In the genomic region with DNA sequence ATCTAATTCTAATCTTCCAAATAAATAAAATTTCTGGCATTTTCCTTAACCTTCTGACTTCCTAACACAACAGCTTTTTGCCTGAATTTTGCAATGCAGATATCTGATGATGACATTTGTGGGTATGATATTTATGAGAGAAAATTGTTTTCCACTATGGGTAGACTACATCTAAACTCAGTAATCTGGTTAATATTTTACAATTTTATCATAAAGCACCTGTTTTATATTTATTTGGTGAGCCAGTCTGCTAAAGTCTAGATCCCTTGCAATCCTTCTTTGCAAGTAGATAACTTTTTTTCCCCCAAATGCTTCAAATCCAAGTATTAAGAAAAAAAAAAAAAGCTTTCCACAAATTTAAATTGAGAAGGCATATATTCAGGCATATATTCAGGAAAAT, we compare ENCODE assay signal across 18 cellular contexts.
A peak's percentile ranks its signal among the peaks of the same experiment; 100 is the strongest.
DNase-seq lines count a peak whose midpoint lies in the region; ATAC-seq, FAIRE-seq and TF ChIP-seq lines count a peak whose summit lies in the region.
"Had no signal": no experiment of that assay in that cellular context is flagged by ENCODE, and none has a peak within 500 bp of the region (broad histone marks: within the 10 kb centered on the region; RNA-seq: fewer than 3 reads in every experiment).

No MANE protein-coding gene starts in this region.

- POLR2A ChIA-PET in H1 (lab: Charles Lee; ENCODE audit: partially characterized antibody): no interaction called here

- no peak for FAIRE-seq in H1 (lab: Jason Lieb, UNC)
- no peak for FAIRE-seq in pancreas (lab: Jason Lieb, UNC)
- FAIRE-seq: A549, GM12892, GM18507 had no signal

- no peak overlapping the region for H3K9ac ChIP-seq in H1 (replicated peaks in 1 of 4; ENCODE audit: extremely low read depth in 1 of 4, low read depth in 3 of 4, low read length in 3 of 4)

- H3K4me1 ChIP-seq in H1 (replicated peaks in 1 of 4; ENCODE audit: control insufficient read depth in 3 of 4, insufficient read depth in 4 of 4, low read length in 3 of 4): no peaks in the 10 kb centered on the region
- peaks cover 0 to 8% (median 5%) of the 10 kb centered on the region in 3 donors for H3K4me1 ChIP-seq in pancreas
- H3K4me1 ChIP-seq: A549 had no signal

- H3K18ac ChIP-seq in H1 (ENCODE audit: extremely low read depth, low read length): no peak overlapping the region; the same call in 1 of the 2 replicates

- no peak for TF ChIP-seq CTCF in H1 (IDR thresholded peaks at IDR 0.05; ENCODE audit: control extremely low read depth in 1 of 3, insufficient read depth in 1 of 3, low read depth in 1 of 3, low read length in 3 of 3)
- TF ChIP-seq CTCF in pancreas (IDR thresholded peaks at IDR 0.05): no peak

- no peak overlapping the region for H3K56ac ChIP-seq in H1 (replicated peaks; ENCODE audit: insufficient read length, low read depth, low read length)

- no peak overlapping the region for H2AFZ ChIP-seq in H1 (ENCODE audit: low read length)

- no peak for TF ChIP-seq RAD21 in H1 (IDR thresholded peaks at IDR 0.05 in 1 of 2, conservative IDR thresholded peaks at IDR 0.05 in 1 of 2; ENCODE audit: low read depth in 2 of 2, low read length in 2 of 2)

- H2BK12ac ChIP-seq in H1 (ENCODE audit: low read depth, low read length): no peak overlapping the region

- intact Hi-C loops in pancreas (cut with DNase I): no loop called here

- no peak overlapping the region for H3K4me3 ChIP-seq in H1 (ENCODE audit: extremely low read depth in 1 of 4, insufficient read depth in 2 of 4, low read depth in 3 of 4, low read length in 4 of 4)
- no peak overlapping the region for H3K4me3 ChIP-seq in pancreas
- H3K4me3 ChIP-seq: A549, HAP-1 had no signal

- no peak overlapping the region for H4K91ac ChIP-seq in H1 (replicated peaks; ENCODE audit: insufficient read length, low read length)

- H3K27ac ChIP-seq in H1 (ENCODE audit: low read depth, low read length) (no peak overlapping the region), pancreas (no peak overlapping the region)
- H3K27ac ChIP-seq: 22Rv1, A549 had no signal

- H3K27me3 ChIP-seq in H1 (replicated peaks in 1 of 4; ENCODE audit: control insufficient read depth in 3 of 4, extremely low read depth in 1 of 4, insufficient read depth in 3 of 4, low read length in 3 of 4): no peaks in the 10 kb centered on the region
- H3K27me3 ChIP-seq in pancreas: no peaks in the 10 kb centered on the region

- H4K8ac ChIP-seq in H1 (ENCODE audit: extremely low read depth, insufficient read depth, low read length): no peak overlapping the region

- H3K4ac ChIP-seq in H1 (replicated peaks; ENCODE audit: insufficient read length, low read depth, low read length): no peak overlapping the region

- peak overlapping the region; percentile 82 for H4K5ac ChIP-seq in H1 (ENCODE audit: insufficient read length, low read depth, low read length)

- peak overlapping the region; percentile 21 for H3K27ac Mint-ChIP-seq in activated T-cell treated with anti-CD3 and anti-CD28 coated beads, Interleukin-2, amount 50 U/mL, for 72 hours
- H3K27ac Mint-ChIP-seq: CD14-positive monocyte had no signal

- no peak overlapping the region for H3K23ac ChIP-seq in H1 (ENCODE audit: insufficient read length)

- no peak overlapping the region for H2BK20ac ChIP-seq in H1 (ENCODE audit: low read length)

- H3K23me2 ChIP-seq in H1 (ENCODE audit: low read depth, low read length): no peaks in the 10 kb centered on the region

- H3K4me1 Mint-ChIP-seq in activated T-cell treated with anti-CD3 and anti-CD28 coated beads, Interleukin-2, amount 50 U/mL, for 72 hours (ENCODE audit: low read depth): no peaks in the 10 kb centered on the region
- H3K4me1 Mint-ChIP-seq: CD14-positive monocyte; CD4-positive, alpha-beta memory T cell had no signal

- H4K20me1 ChIP-seq in H1 (replicated peaks in 1 of 2; ENCODE audit: control insufficient read depth in 1 of 2, insufficient read depth in 2 of 2, low read length in 2 of 2): no peaks in the 10 kb centered on the region

- H3K27me3 Mint-ChIP-seq in activated T-cell treated with anti-CD3 and anti-CD28 coated beads, Interleukin-2, amount 50 U/mL, for 72 hours (ENCODE audit: low read depth): peaks cover 12% of the 10 kb centered on the region

- H2AK5ac ChIP-seq in H1 (ENCODE audit: low read depth, low read length): no peak overlapping the region

- no peak overlapping the region for H2BK5ac ChIP-seq in H1 (ENCODE audit: low read depth, low read length)

- no peaks in the 10 kb centered on the region for H3K36me3 ChIP-seq in H1 (ENCODE audit: control insufficient read depth in 2 of 4, insufficient read depth in 4 of 4, low read length in 3 of 4)
- H3K36me3 ChIP-seq in pancreas: no peaks in the 10 kb centered on the region

- DNase-seq in activated T-cell treated with anti-CD3 and anti-CD28 coated beads, Interleukin-2, amount 50 U/mL, for 72 hours: no peak
- no peak for DNase-seq in activated T-cell treated with anti-CD3 and anti-CD28 coated beads, Interleukin-2, amount 50 U/mL, for 48 hours
- no peak for DNase-seq in H1 (ENCODE audit: low read depth in 1 of 2, low spot score in 2 of 2)
- DNase-seq in pancreas: no peak
- no peak for DNase-seq in inferior parietal cortex (ENCODE audit: extremely low spot score)
- DNase-seq in T1000 (lab: John Stamatoyannopoulos, UW): no peak
- DNase-seq: AML-193; CD4-positive, alpha-beta memory T cell; DMS153; DMS79; GDM1 had no signal

- H3K14ac ChIP-seq in H1 (ENCODE audit: insufficient read length): no peak overlapping the region

- ATAC-seq in activated T-cell treated with anti-CD3 and anti-CD28 coated beads, Interleukin-2, amount 50 U/mL, for 72 hours (replicated peaks in 1 of 2): no peak
- ATAC-seq in pancreas (peak; percentile 40 to 73 (median 54)), GM19395 (IDR thresholded peaks at IDR 0.05; ENCODE audit: unreplicated experiment) (no peak)
- ATAC-seq: A549 had no signal

- no peak overlapping the region for H3K4me3 Mint-ChIP-seq in activated T-cell treated with anti-CD3 and anti-CD28 coated beads, Interleukin-2, amount 50 U/mL, for 72 hours
- H3K4me3 Mint-ChIP-seq: CD14-positive monocyte; CD4-positive, alpha-beta memory T cell had no signal

- no peak overlapping the region for H2BK120ac ChIP-seq in H1 (replicated peaks; ENCODE audit: low read depth, low read length)

- TF ChIP-seq POLR2A in H1 (IDR thresholded peaks at IDR 0.05; ENCODE audit: control extremely low read depth in 1 of 2, low read depth in 2 of 2, low read length in 2 of 2): no peak

- no peaks in the 10 kb centered on the region for H3K9me3 ChIP-seq in H1 (ENCODE audit: insufficient read depth in 2 of 2, low read depth in 1 of 2, low read length in 1 of 2)
- H3K9me3 ChIP-seq in pancreas: no peaks in the 10 kb centered on the region
- H3K9me3 ChIP-seq: A549 had no signal

- no peak overlapping the region for H3K4me2 ChIP-seq in H1 (ENCODE audit: insufficient read depth in 1 of 2, low read depth in 2 of 2, low read length in 2 of 2)
- H3K4me2 ChIP-seq: A549 had no signal

- CTCF ChIA-PET in H1 (lab: Charles Lee; ENCODE audit: partially characterized antibody): interaction anchor here (1.2 to 1.4 kb wide), 2 partner anchors 20 to 100 kb away, joined by 3 to 7 read pairs; no protein-coding TSS in a partner anchor

- no peaks in the 10 kb centered on the region for H3K79me1 ChIP-seq in H1 (ENCODE audit: low read depth, low read length)

- H3K9me3 Mint-ChIP-seq in activated T-cell treated with anti-CD3 and anti-CD28 coated beads, Interleukin-2, amount 50 U/mL, for 72 hours: no peaks in the 10 kb centered on the region
- H3K9me3 Mint-ChIP-seq: CD4-positive, alpha-beta memory T cell had no signal

- no peak overlapping the region for H2BK15ac ChIP-seq in H1 (ENCODE audit: low read length)

- H3K79me2 ChIP-seq in H1 (ENCODE audit: control insufficient read depth in 1 of 2, insufficient read depth in 2 of 2, low read length in 2 of 2): no peaks in the 10 kb centered on the region

- TF ChIP-seq EP300 in H1 (IDR thresholded peaks at IDR 0.05; ENCODE audit: borderline replicate concordance in 1 of 2, low read depth in 2 of 2, low read length in 2 of 2): no peak

- no peaks in the 10 kb centered on the region for H3K36me3 Mint-ChIP-seq in activated T-cell treated with anti-CD3 and anti-CD28 coated beads, Interleukin-2, amount 50 U/mL, for 72 hours (ENCODE audit: insufficient read depth in 2 of 2)
- H3K36me3 Mint-ChIP-seq: CD14-positive monocyte; CD4-positive, alpha-beta memory T cell had no signal

TF ChIP-seq in H1, 55 proteins besides CTCF, POLR2A, EP300 and RAD21 (continues in another document):
- no peak for TF ChIP-seq YY1 (IDR thresholded peaks at IDR 0.05; ENCODE audit: low read depth, low read length)
- TF ChIP-seq JUND (IDR thresholded peaks at IDR 0.05; ENCODE audit: low read length): no peak
- no peak for TF ChIP-seq JUN (IDR thresholded peaks at IDR 0.05; ENCODE audit: low read depth, low read length)
- no peak for TF ChIP-seq CBX5 (IDR thresholded peaks at IDR 0.05; ENCODE audit: low read depth, low read length)
- no peak for TF ChIP-seq RFX5 (IDR thresholded peaks at IDR 0.05; ENCODE audit: borderline replicate concordance, low read depth, low read length)
- TF ChIP-seq SP4 (IDR thresholded peaks at IDR 0.05; ENCODE audit: low read length): no peak
- no peak for TF ChIP-seq KDM4A (IDR thresholded peaks at IDR 0.05; ENCODE audit: low read depth, low read length, severe bottlenecking)
- no peak for TF ChIP-seq RNF2 (IDR thresholded peaks at IDR 0.05; ENCODE audit: borderline replicate concordance, low read depth, low read length, missing control alignments, poor library complexity, severe bottlenecking)

Comparison
In these comparisons a context has a peak if more than half of its experiments do, and no peak if none do; other contexts are left out.
1. ATAC-seq: peak in pancreas (4 of 4); none in activated T-cell treated with anti-CD3 and anti-CD28 coated beads, Interleukin-2, amount 50 U/mL, for 72 hours (0 of 2) and GM19395 (single experiment).